In the genomic region with DNA sequence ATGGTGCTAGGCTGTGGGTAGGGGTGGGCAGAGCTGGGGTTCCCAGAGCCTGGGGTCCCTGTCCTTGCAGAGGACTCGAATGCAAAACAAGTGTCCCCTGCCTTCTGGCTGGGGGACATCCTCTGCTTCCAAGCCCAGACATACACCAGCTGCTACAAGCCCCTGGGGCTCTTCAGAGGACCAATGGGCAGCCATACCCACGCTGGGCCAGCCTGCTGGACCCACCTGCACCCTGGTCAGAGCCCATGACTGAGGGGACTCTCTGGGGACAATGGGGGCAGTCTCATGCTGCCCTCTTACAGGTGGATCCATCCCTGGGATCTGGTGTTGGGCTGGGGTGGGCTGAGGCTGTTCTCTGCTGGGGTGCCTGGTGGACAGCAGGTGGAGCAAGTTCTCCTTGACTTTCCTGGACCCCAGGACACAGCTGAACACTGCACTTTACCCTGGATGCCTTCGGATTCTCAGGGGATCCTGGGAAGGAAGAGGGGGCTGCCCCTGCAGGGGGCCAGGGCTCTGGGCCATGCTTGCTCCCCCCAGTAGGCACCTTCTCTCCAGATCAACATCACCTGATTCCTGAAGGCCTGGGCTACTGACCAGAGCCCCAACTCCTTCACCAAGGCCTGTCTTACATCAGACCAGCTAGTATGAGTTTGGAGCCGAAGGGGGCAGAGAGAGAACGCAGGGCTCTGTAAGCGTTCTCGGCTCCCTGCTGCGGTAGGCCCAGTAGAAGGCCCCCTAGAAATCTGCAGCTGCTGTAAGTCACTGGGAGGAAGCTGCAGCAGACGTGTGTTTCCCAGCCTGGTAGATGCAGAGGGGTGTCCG, we compare ENCODE assay signal across 18 cellular contexts. TPM values are rescaled to one million over a fixed set of nuclear protein-coding genes. Genes with fewer than 3 reads are reported as not detected.
A peak's percentile ranks its signal among the peaks of the same experiment; 100 is the strongest.
DNase-seq lines count a peak whose midpoint lies in the region; ATAC-seq and TF ChIP-seq lines count a peak whose summit lies in the region.
"Had no signal": no experiment of that assay in that cellular context is flagged by ENCODE, and none has a peak within 500 bp of the region (broad histone marks: within the 10 kb centered on the region; RNA-seq: fewer than 3 reads in every experiment).

No MANE protein-coding gene starts in this region.

- no peak overlapping the region for H3K27ac ChIP-seq in DOHH2 (ENCODE audit: low read depth, low read length)
- no peak overlapping the region for H3K27ac ChIP-seq in HCT116 (ENCODE audit: low read depth, low read length)
- no peak overlapping the region for H3K27ac ChIP-seq in sigmoid colon
- H3K27ac ChIP-seq in dorsolateral prefrontal cortex, result no peak overlapping the region
- H3K27ac ChIP-seq: BLaER1 treated with 17β-estradiol and CSF1 and Interleukin-3, amounts not matched to agents 10 nM and 100 nM; KMS-11 had no signal

- H3K4me1 ChIP-seq in DOHH2 (ENCODE audit: control insufficient read depth, low read length) (peaks cover 27% of the 10 kb centered on the region), HCT116 (ENCODE audit: control insufficient read depth in 1 of 2, insufficient read depth in 2 of 2, low read length in 2 of 2) (no peaks in the 10 kb centered on the region), sigmoid colon (no peaks in the 10 kb centered on the region)

- no peaks in the 10 kb centered on the region for H3K4me1 Mint-ChIP-seq in activated T-helper 17 cell treated with anti-CD3 and anti-CD28 coated beads, Interleukin-2, amount 50 U/mL, for 72 hours
- H3K4me1 Mint-ChIP-seq: CD4-positive, CD25-positive, alpha-beta regulatory T cell had no signal

- no peaks in the 10 kb centered on the region for H3K9me3 ChIP-seq in DOHH2 (ENCODE audit: control insufficient read depth, insufficient read depth, low read length)
- no peaks in the 10 kb centered on the region for H3K9me3 ChIP-seq in HCT116 (ENCODE audit: control insufficient read depth in 1 of 2, insufficient read depth in 1 of 2, low read depth in 1 of 2, low read length in 2 of 2)
- H3K9me3 ChIP-seq in sigmoid colon, result no peaks in the 10 kb centered on the region
- H3K9me3 ChIP-seq: BLaER1 treated with 17β-estradiol and CSF1 and Interleukin-3, amounts not matched to agents 10 nM and 100 nM had no signal

- ATAC-seq in HCT116 (no peak), HG03196 (IDR thresholded peaks at IDR 0.05; ENCODE audit: unreplicated experiment) (no peak)
- no peak for ATAC-seq in activated T-helper 17 cell treated with anti-CD3 and anti-CD28 coated beads, Interleukin-2, amount 50 U/mL, for 72 hours (replicated peaks)
- ATAC-seq: GM12878 had no signal

- peak; percentile 26; the same call in 1 of the 2 replicates for TF ChIP-seq RAD21 in HCT116 (IDR thresholded peaks at IDR 0.05; ENCODE audit: low read depth)

- H3K4me2 ChIP-seq in DOHH2 (ENCODE audit: low read length) (no peak overlapping the region), HCT116 (ENCODE audit: low read length) (no peak overlapping the region)
- H3K4me2 ChIP-seq: BLaER1 treated with 17β-estradiol and CSF1 and Interleukin-3, amounts not matched to agents 10 nM and 100 nM; KMS-11 had no signal

- H3K9me2 ChIP-seq in DOHH2 (replicated peaks; ENCODE audit: control insufficient read depth, low read length) (no peaks in the 10 kb centered on the region), HCT116 (ENCODE audit: insufficient read depth) (no peaks in the 10 kb centered on the region)

- no peaks in the 10 kb centered on the region for H3F3A ChIP-seq in DOHH2 (ENCODE audit: control insufficient read depth, insufficient read depth)

- 75 to 86% methylated on average over 10 of the region's 10 CpGs for WGBS in sigmoid colon, 2 donors

- no peaks in the 10 kb centered on the region for H3K9me3 Mint-ChIP-seq in activated T-helper 17 cell treated with anti-CD3 and anti-CD28 coated beads, Interleukin-2, amount 50 U/mL, for 72 hours
- H3K9me3 Mint-ChIP-seq: CD4-positive, CD25-positive, alpha-beta regulatory T cell; IgD-negative memory B cell had no signal

- intact Hi-C loops in HCT116 (cut with micrococcal nuclease), result no loop called here
- intact Hi-C loops in sigmoid colon (cut with DNase I), result no loop called here
- intact Hi-C loops in dorsolateral prefrontal cortex (cut with DNase I), result no loop called here

- peaks cover 7% of the 10 kb centered on the region for H3K27me3 Mint-ChIP-seq in activated T-helper 17 cell treated with anti-CD3 and anti-CD28 coated beads, Interleukin-2, amount 50 U/mL, for 72 hours
- H3K27me3 Mint-ChIP-seq: CD4-positive, CD25-positive, alpha-beta regulatory T cell; IgD-negative memory B cell had no signal

- TF ChIP-seq POLR2A in HCT116 (IDR thresholded peaks at IDR 0.05; ENCODE audit: borderline replicate concordance, extremely low read depth, insufficient read depth, insufficient read length) (no peak), sigmoid colon (IDR thresholded peaks at IDR 0.05) (no peak)

- RAD21 ChIA-PET in HCT116 (lab: Charles Lee; ENCODE audit: low non-redundant PET in 1 of 2, low total read pairs in 2 of 2, uncharacterized antibody in 2 of 2, unreplicated experiment in 2 of 2), result no interaction called here

- peak overlapping the region; percentile 35 for H3K27ac Mint-ChIP-seq in activated T-helper 17 cell treated with anti-CD3 and anti-CD28 coated beads, Interleukin-2, amount 50 U/mL, for 72 hours
- H3K27ac Mint-ChIP-seq: CD4-positive, CD25-positive, alpha-beta regulatory T cell; IgD-negative memory B cell had no signal

- H3K9ac ChIP-seq in HCT116 (ENCODE audit: low read length), result no peak overlapping the region
- H3K9ac ChIP-seq: BLaER1 treated with 17β-estradiol and CSF1 and Interleukin-3, amounts not matched to agents 10 nM and 100 nM; KMS-11 had no signal

- H3K4me3 Mint-ChIP-seq in activated T-helper 17 cell treated with anti-CD3 and anti-CD28 coated beads, Interleukin-2, amount 50 U/mL, for 72 hours, result no peak overlapping the region
- H3K4me3 Mint-ChIP-seq: CD4-positive, CD25-positive, alpha-beta regulatory T cell; IgD-negative memory B cell had no signal

- CTCF ChIA-PET in HCT116 (lab: Charles Lee), result no interaction called here

- no peaks in the 10 kb centered on the region for H3K79me2 ChIP-seq in DOHH2 (ENCODE audit: control insufficient read depth, low read length)
- no peaks in the 10 kb centered on the region for H3K79me2 ChIP-seq in HCT116 (ENCODE audit: insufficient read depth, low read length)

- no peak for DNase-seq in HCT116 (ENCODE audit: low read depth, low spot score)
- peak; percentile 49 for DNase-seq in sigmoid colon
- DNase-seq in NCI-H510A treated with DMSO at 0.1 percent for 48 hours (lab: John Stamatoyannopoulos, UW), result no peak
- DNase-seq in dorsolateral prefrontal cortex, result no peak
- DNase-seq: ACHN; CD4-positive, CD25-positive, alpha-beta regulatory T cell; DMS53; GOT3; HCEC 1CT had no signal

- no TSS peak for BruUV-seq in HCT116 (replicated peaks; lab: Mats Ljungman, UMichigan)

- POLR2A ChIA-PET in HCT116 (lab: Charles Lee), result no interaction called here

- H3K36me3 Mint-ChIP-seq in activated T-helper 17 cell treated with anti-CD3 and anti-CD28 coated beads, Interleukin-2, amount 50 U/mL, for 72 hours (ENCODE audit: low read depth), result no peaks in the 10 kb centered on the region
- H3K36me3 Mint-ChIP-seq: CD4-positive, CD25-positive, alpha-beta regulatory T cell; IgD-negative memory B cell had no signal

- H4K20me1 ChIP-seq in DOHH2 (ENCODE audit: control insufficient read depth, insufficient read depth, low read depth, low read length) (no peaks in the 10 kb centered on the region), HCT116 (ENCODE audit: insufficient read depth) (no peaks in the 10 kb centered on the region)
- H4K20me1 ChIP-seq: BLaER1 treated with 17β-estradiol and CSF1 and Interleukin-3, amounts not matched to agents 10 nM and 100 nM had no signal

- H3K36me3 ChIP-seq in DOHH2 (ENCODE audit: control insufficient read depth, low read length) (no peaks in the 10 kb centered on the region), HCT116 (ENCODE audit: control insufficient read depth in 1 of 2, insufficient read depth in 2 of 2, low read length in 2 of 2) (no peaks in the 10 kb centered on the region), sigmoid colon (no peaks in the 10 kb centered on the region)
- H3K36me3 ChIP-seq: BLaER1 treated with 17β-estradiol and CSF1 and Interleukin-3, amounts not matched to agents 10 nM and 100 nM had no signal

- no peaks in the 10 kb centered on the region for H3K27me3 ChIP-seq in DOHH2 (ENCODE audit: control insufficient read depth, low read length)
- H3K27me3 ChIP-seq in HCT116 (ENCODE audit: insufficient read depth, low read length), result no peaks in the 10 kb centered on the region
- H3K27me3 ChIP-seq in sigmoid colon, result no peaks in the 10 kb centered on the region
- H3K27me3 ChIP-seq in dorsolateral prefrontal cortex, result no peaks in the 10 kb centered on the region
- H3K27me3 ChIP-seq: BLaER1 treated with 17β-estradiol and CSF1 and Interleukin-3, amounts not matched to agents 10 nM and 100 nM had no signal

- peak; percentile 8 for TF ChIP-seq CTCF in DOHH2 (IDR thresholded peaks at IDR 0.05; ENCODE audit: low read depth, low read length, poor library complexity, severe bottlenecking)
- TF ChIP-seq CTCF in HCT116 (IDR thresholded peaks at IDR 0.05 in 2 of 3, conservative IDR thresholded peaks at IDR 0.05 in 1 of 3; ENCODE audit: borderline replicate concordance in 1 of 3, insufficient read depth in 1 of 3, low read depth in 2 of 3, low read length in 2 of 3), result no peak
- no peak for TF ChIP-seq CTCF in sigmoid colon (IDR thresholded peaks at IDR 0.05)
- TF ChIP-seq CTCF in dorsolateral prefrontal cortex (IDR thresholded peaks at IDR 0.05 in 54 of 56, conservative IDR thresholded peaks at IDR 0.05 in 2 of 56; ENCODE audit: low read depth in 1 of 56, partially characterized antibody in 56 of 56), result no peak

- TF ChIP-seq EP300 in sigmoid colon (IDR thresholded peaks at IDR 0.05), result no peak

- no peak overlapping the region for H2AFZ ChIP-seq in HCT116 (ENCODE audit: low read depth, low read length, poor library complexity, severe bottlenecking)

- H3K4me3 ChIP-seq in DOHH2 (ENCODE audit: low read length), result no peak overlapping the region
- H3K4me3 ChIP-seq in HCT116 (replicated peaks in 1 of 2; ENCODE audit: low read depth in 1 of 2, low read length in 2 of 2), result no peak overlapping the region
- H3K4me3 ChIP-seq in sigmoid colon, result no peak overlapping the region
- H3K4me3 ChIP-seq in dorsolateral prefrontal cortex, result no peak overlapping the region
- H3K4me3 ChIP-seq: BLaER1 treated with 17β-estradiol and CSF1 and Interleukin-3, amounts not matched to agents 10 nM and 100 nM; GM12878 had no signal

RNA-seq across cellular contexts. Expression of a gene that starts 7.2 kb away (rescaled TPM):
- total RNA-seq in HCT116 (2021; ENCODE audit: unreplicated experiment) (141 TPM), sigmoid colon (10 to 100 TPM; 37.8 to 54.3 (median 49.3) TPM), dorsolateral prefrontal cortex (10 to 100 TPM; 26.8 to 67.8 (median 44.8) TPM)
- 94.6 and 113 TPM in 2 replicates for polyA plus RNA-seq in HCT116 (2012)
- 10 to 100 TPM; 69.9 to 78.9 TPM for total RNA-seq in activated T-helper 17 cell treated with anti-CD3 and anti-CD28 coated beads, Interleukin-2, amount 50 U/mL, for 72 hours
- polyA plus RNA-seq in sigmoid colon, result 100 to 1,000 TPM in 1 of 3 donors, 10 to 100 TPM in 2; 87.9 to 115 (median 98.5) TPM

RNA-seq across cellular contexts. Expression of a gene that starts 18.1 kb away (rescaled TPM):
- total RNA-seq in HCT116 (2021; ENCODE audit: unreplicated experiment) (41.4 TPM), sigmoid colon (10 to 100 TPM; 17.5 to 51.5 (median 34.9) TPM), dorsolateral prefrontal cortex (100 to 1,000 TPM in 19 of 120 experiments, 10 to 100 TPM in 101; 38.3 to 136 (median 76.0) TPM)
- 27.2 and 37.5 TPM in 2 replicates for polyA plus RNA-seq in HCT116 (2012)
- total RNA-seq in activated T-helper 17 cell treated with anti-CD3 and anti-CD28 coated beads, Interleukin-2, amount 50 U/mL, for 72 hours, result 10 to 100 TPM; 11.6 to 56.7 TPM
- polyA plus RNA-seq in sigmoid colon, result 10 to 100 TPM in 1 of 3 donors, 1 to 10 TPM in 2; 5.4 to 31.1 (median 6.5) TPM
- total RNA-seq: Daoy had no signal

RNA-seq across cellular contexts. Expression of a gene that starts 39.7 kb away (rescaled TPM):
- 118 TPM for total RNA-seq in HCT116 (2021; ENCODE audit: unreplicated experiment)
- 87.8 and 98.6 TPM in 2 replicates for polyA plus RNA-seq in HCT116 (2012)
- total RNA-seq in activated T-helper 17 cell treated with anti-CD3 and anti-CD28 coated beads, Interleukin-2, amount 50 U/mL, for 72 hours, result 100 to 1,000 TPM; 114 to 245 TPM
- 100 to 1,000 TPM in 3 of 4 donors, 10 to 100 TPM in 1; 94.2 to 221 (median 132) TPM for total RNA-seq in sigmoid colon
- polyA plus RNA-seq in sigmoid colon, result 100 to 1,000 TPM in 1 of 3 donors, 10 to 100 TPM in 2; 18.0 to 146 (median 22.0) TPM
- total RNA-seq in dorsolateral prefrontal cortex, result 100 to 1,000 TPM; 146 to 372 (median 229) TPM

RNA-seq across cellular contexts. Expression of a gene that starts 46.1 kb away (rescaled TPM):
- 0.12 TPM for total RNA-seq in HCT116 (2021; ENCODE audit: unreplicated experiment)
- 0.03 TPM in 1 of 2 replicates, not detected in the other for polyA plus RNA-seq in HCT116 (2012)
- total RNA-seq in activated T-helper 17 cell treated with anti-CD3 and anti-CD28 coated beads, Interleukin-2, amount 50 U/mL, for 72 hours, result under 1 TPM in 1 of 2 donors, not detected in 1; 0.16 TPM
- not detected for total RNA-seq in sigmoid colon
- not detected for polyA plus RNA-seq in sigmoid colon
- 1 to 10 TPM in 1 of 120 experiments, under 1 TPM in 71, not detected in 48; 0.16 to 1.3 (median 0.38) TPM for total RNA-seq in dorsolateral prefrontal cortex
- total RNA-seq: A172; CD4-positive, CD25-positive, alpha-beta regulatory T cell; Daoy; GM12878 had no signal
- polyA plus RNA-seq: CD4-positive, CD25-positive, alpha-beta regulatory T cell; GM12878; IgD-negative memory B cell had no signal
